ENCODE assay signal across 9 cellular contexts in the genomic region with DNA sequence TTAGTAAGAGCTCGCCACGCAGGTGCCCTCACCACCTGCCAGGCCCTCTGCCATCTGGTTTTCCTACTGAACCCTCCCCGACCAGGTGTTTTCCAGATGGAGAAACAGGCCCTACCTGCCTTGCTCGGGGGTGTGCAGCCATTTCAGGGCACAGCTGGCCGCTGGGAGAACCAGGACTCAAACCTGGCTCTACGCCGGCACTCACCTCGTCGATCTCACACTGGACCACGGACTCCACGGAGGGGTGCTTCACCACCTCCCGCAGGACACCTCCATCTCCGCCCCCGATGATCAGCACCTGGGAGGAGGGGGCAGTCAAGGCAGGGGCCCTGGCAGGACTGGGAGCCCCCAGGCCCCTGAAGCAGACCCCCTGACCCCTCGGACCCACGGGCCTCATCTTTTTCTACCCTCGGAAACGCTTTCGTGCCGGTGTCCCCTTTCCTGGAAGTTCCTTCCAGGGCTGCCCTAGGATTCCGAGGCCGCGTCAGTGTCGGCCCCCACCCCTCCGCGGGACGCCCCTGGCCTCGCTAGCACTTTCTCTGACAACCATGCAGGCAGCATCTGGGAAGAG. TPM values are rescaled to one million over a fixed set of nuclear protein-coding genes. Genes with fewer than 3 reads are reported as not detected.
DNase-seq lines count a peak whose midpoint lies in the region; ATAC-seq, FAIRE-seq and TF ChIP-seq lines count a peak whose summit lies in the region.
"Had no signal": no experiment of that assay in that cellular context is flagged by ENCODE, and none has a peak within 500 bp of the region (broad histone marks: within the 10 kb centered on the region; RNA-seq: fewer than 3 reads in every experiment).

No MANE protein-coding gene starts in this region.

- H3K23ac ChIP-seq in IMR-90 (ENCODE audit: low read depth, low read length), result peak overlapping the region; percentile 88

- peak overlapping the region; percentile 96 for H2AK5ac ChIP-seq in IMR-90 (ENCODE audit: low read depth, low read length)

- peaks cover 24 to 51% of the 10 kb centered on the region in 2 experiments for H3K79me1 ChIP-seq in IMR-90 (ENCODE audit: low read depth in 1 of 2, low read length in 2 of 2)

- peak overlapping the region; percentile 91 for H3K9ac ChIP-seq in IMR-90 (ENCODE audit: low read depth, low read length)
- peak overlapping the region; percentile 71 for H3K9ac ChIP-seq in GM12878 (ENCODE audit: control insufficient read depth, insufficient read depth, low read length)
- peak overlapping the region; percentile 64 for H3K9ac ChIP-seq in mucosa of stomach (ENCODE audit: low read length)

- peak overlapping the region; percentile 90 for H3K14ac ChIP-seq in IMR-90 (replicated peaks; ENCODE audit: low read depth, low read length)

- TF ChIP-seq RAD21 in IMR-90 (IDR thresholded peaks at IDR 0.05; ENCODE audit: low read length), result no peak
- no peak for TF ChIP-seq RAD21 in GM12878 (IDR thresholded peaks at IDR 0.05; ENCODE audit: insufficient read depth, low read depth, low read length)

- H2BK15ac ChIP-seq in IMR-90 (ENCODE audit: low read depth, low read length), result no peak overlapping the region

- CTCF ChIA-PET in BJ (lab: Yijun Ruan, JAX) (interaction anchor here (2.3 kb wide), 1 partner anchor 21 kb away, joined by 11 read pairs; no protein-coding TSS in a partner anchor), IMR-90 (lab: Yijun Ruan, JAX) (interaction anchor here (1.4 kb wide), 1 partner anchor 21 kb away, joined by 5 read pairs; no protein-coding TSS in a partner anchor), GM12878 (lab: Yijun Ruan, JAX) (interaction anchor here (0.6 to 2.3 kb wide), 5 partner anchors 14 to 598 kb away, joined by 3 to 10 read pairs (median 4); no protein-coding TSS in a partner anchor)

- no peak overlapping the region for H2BK20ac ChIP-seq in IMR-90 (ENCODE audit: low read depth, low read length)

- no peak overlapping the region; the same call in 1 of the 2 replicates for H4K91ac ChIP-seq in IMR-90 (ENCODE audit: insufficient read depth, low read depth, low read length)

- WGBS in IMR-90 (ENCODE audit: extremely low coverage in 2 of 2, insufficient read length in 1 of 2), 2 experiments, result 64% methylated on average over 15 of the region's 28 CpGs; no CpG with 5 or more reads in 1 of the 2 experiments
- WGBS in GM12878 (ENCODE audit: insufficient coverage, insufficient replicate concordance, low lambda C conversion rate, missing lambda C conversion rate), result 26% methylated on average over 24 of the region's 28 CpGs

- H3K9me1 ChIP-seq in IMR-90 (ENCODE audit: insufficient read depth, low read length), result peaks cover 8% of the 10 kb centered on the region; the same call in 1 of the 2 replicates

- H3K27ac ChIP-seq in IMR-90 (ENCODE audit: insufficient read depth, low read length) (peak overlapping the region; percentile 70; the same call in 1 of the 2 replicates), GM12878 (ENCODE audit: control insufficient read depth, insufficient read depth) (peak overlapping the region; percentile 66)

- H2AK9ac ChIP-seq in IMR-90 (replicated peaks; ENCODE audit: low read depth, low read length, poor library complexity), result peak overlapping the region; percentile 99

- peak overlapping the region; percentile 54 for H2BK5ac ChIP-seq in IMR-90 (ENCODE audit: low read depth, low read length, poor library complexity, severe bottlenecking)

- in situ Hi-C loops in IMR-90 (cut with MboI; ENCODE audit: low sequenced_read_pairs) (no loop called here), GM12878 (cut with MboI) (no loop called here)

- peak overlapping the region; percentile 58 to 78; a peak in 2 of 4 replicates for H4K8ac ChIP-seq in IMR-90 (ENCODE audit: low read depth in 2 of 2, low read length in 2 of 2)

- no peaks in the 10 kb centered on the region for H3K9me3 ChIP-seq in IMR-90 (ENCODE audit: control insufficient read depth, insufficient read depth, low read length)
- H3K9me3 ChIP-seq in GM12878 (replicated peaks; ENCODE audit: control insufficient read depth, insufficient read depth, low read length), result no peaks in the 10 kb centered on the region
- H3K9me3 ChIP-seq in mucosa of stomach (ENCODE audit: control insufficient read depth, low read length), result no peaks in the 10 kb centered on the region

- H3K36me3 ChIP-seq in BJ (ENCODE audit: control insufficient read depth, insufficient read depth, low read length) (peaks cover 21% of the 10 kb centered on the region), IMR-90 (ENCODE audit: control insufficient read depth, insufficient read depth, low read length) (peaks cover 21% of the 10 kb centered on the region), GM12878 (ENCODE audit: control insufficient read depth in 2 of 2, insufficient read depth in 2 of 2, low read length in 1 of 2) (peaks cover 4% of the 10 kb centered on the region in 2 experiments; a peak in 3 of 4 replicates), mucosa of stomach (ENCODE audit: control insufficient read depth, insufficient read depth, low read length) (no peaks in the 10 kb centered on the region)

- H3K27me3 ChIP-seq in BJ (ENCODE audit: control insufficient read depth, insufficient read depth, low read length) (no peaks in the 10 kb centered on the region), IMR-90 (ENCODE audit: control insufficient read depth, insufficient read depth, low read length) (no peaks in the 10 kb centered on the region), GM12878 (replicated peaks in 1 of 2; ENCODE audit: control insufficient read depth in 2 of 2, insufficient read depth in 2 of 2, low read length in 1 of 2) (no peaks in the 10 kb centered on the region), mucosa of stomach (ENCODE audit: control insufficient read depth, insufficient read depth, low read length) (no peaks in the 10 kb centered on the region)

- no peak overlapping the region for H3K18ac ChIP-seq in IMR-90 (ENCODE audit: low read depth, low read length)

- H4K5ac ChIP-seq in IMR-90 (ENCODE audit: low read depth, low read length), result no peak overlapping the region

- H3K4ac ChIP-seq in IMR-90 (ENCODE audit: low read depth, low read length), result peak overlapping the region; percentile 85

- no peak for TF ChIP-seq POLR2A in IMR-90 (IDR thresholded peaks at IDR 0.05; ENCODE audit: low read depth, low read length)
- 0 out of 2 replicates have a peak, but pooled peaks have one; percentile 4 for TF ChIP-seq POLR2A in GM12878 (IDR thresholded peaks at IDR 0.05; ENCODE audit: low read depth, low read length)

- peaks cover 35% of the 10 kb centered on the region for H3K79me2 ChIP-seq in GM12878 (ENCODE audit: control insufficient read depth, insufficient read depth, low read length)

- no peak overlapping the region for H2BK120ac ChIP-seq in IMR-90 (ENCODE audit: low read depth, low read length)

- TF ChIP-seq EP300 in GM12878 (IDR thresholded peaks at IDR 0.05; ENCODE audit: borderline replicate concordance in 1 of 2, control insufficient read depth in 1 of 2, low read depth in 2 of 2, low read length in 2 of 2), result no peak

- ATAC-seq in IMR-90 (ENCODE audit: low read depth), result no peak
- no peak for ATAC-seq in GM12878
- no peak for ATAC-seq in GM19397 (IDR thresholded peaks at IDR 0.05; ENCODE audit: unreplicated experiment)
- no peak for ATAC-seq in GM21381 (IDR thresholded peaks at IDR 0.05; ENCODE audit: unreplicated experiment)
- no peak for ATAC-seq in HG03439 (IDR thresholded peaks at IDR 0.05; ENCODE audit: unreplicated experiment)

- BruUV-seq in IMR-90 (replicated peaks; lab: Mats Ljungman, UMichigan), result no TSS peak
- BruUV-seq in GM12878 (replicated peaks; lab: Mats Ljungman, UMichigan), result TSS peak; percentile 64

- H2AFZ ChIP-seq in IMR-90 (replicated peaks; ENCODE audit: low read length, poor library complexity) (peak overlapping the region; percentile 94), GM12878 (ENCODE audit: control insufficient read depth, low read depth, low read length) (no peak overlapping the region)

- H3K4me1 ChIP-seq in IMR-90 (ENCODE audit: control insufficient read depth, insufficient read depth, low read length) (peaks cover 8% of the 10 kb centered on the region), GM12878 (ENCODE audit: control insufficient read depth, insufficient read depth, low read length) (peaks cover 22% of the 10 kb centered on the region), mucosa of stomach (ENCODE audit: control insufficient read depth, insufficient read depth, low read length) (peaks cover 19% of the 10 kb centered on the region)

- H3K4me2 ChIP-seq in IMR-90 (ENCODE audit: low read depth, low read length) (peak overlapping the region; percentile 93), GM12878 (ENCODE audit: control insufficient read depth, insufficient read depth) (peak overlapping the region; percentile 89)

- POLR2A ChIA-PET in BJ (lab: Charles Lee), result interaction anchor here (0.6 kb wide), 1 partner anchor 1110 kb away, joined by 7 read pairs; no protein-coding TSS in a partner anchor
- POLR2A ChIA-PET in IMR-90 (lab: Charles Lee; ENCODE audit: unreplicated experiment), result interaction anchor here (0.6 kb wide), 1 partner anchor 763 kb away, joined by 3 read pairs; no protein-coding TSS in a partner anchor
- POLR2A ChIA-PET in GM12878 (lab: Charles Lee), result no interaction called here

- peak overlapping the region; percentile 47 for H3K56ac ChIP-seq in IMR-90 (ENCODE audit: extremely low read depth, insufficient read depth, low read length)

- dilution Hi-C loops in IMR-90 (cut with HindIII; ENCODE audit: low sequenced_read_pairs, unreplicated experiment), result no loop called here

- TF ChIP-seq CTCF in BJ (IDR thresholded peaks at IDR 0.05; ENCODE audit: insufficient read depth, low read depth, low read length) (no peak), IMR-90 (conservative IDR thresholded peaks at IDR 0.05; ENCODE audit: low read depth, low read length) (no peak), GM12878 (IDR thresholded peaks at IDR 0.05 in 2 of 3, conservative IDR thresholded peaks at IDR 0.05 in 1 of 3; ENCODE audit: control insufficient read depth in 2 of 3, extremely low read depth in 1 of 3, insufficient read depth in 1 of 3, low read depth in 3 of 3, low read length in 3 of 3) (no peak)

- RAD21 ChIA-PET in GM12878 (lab: Charles Lee; ENCODE audit: unreplicated experiment), result no interaction called here

- H3K4me3 ChIP-seq in BJ (ENCODE audit: low read depth, low read length), result peak overlapping the region; percentile 96
- H3K4me3 ChIP-seq in IMR-90 (ENCODE audit: insufficient read depth, low read depth, low read length), result peak overlapping the region; percentile 93
- peak overlapping the region; percentile 95 for H3K4me3 ChIP-seq in GM12878
- peak overlapping the region; percentile 17 for H3K4me3 ChIP-seq in mucosa of stomach (ENCODE audit: low read length)

- SMC1A ChIA-PET in GM12878 (lab: Charles Lee; ENCODE audit: uncharacterized antibody, unreplicated experiment), result interaction anchor here (3.5 kb wide), 1 partner anchor 21 kb away, joined by 17 read pairs; no protein-coding TSS in a partner anchor

- intact Hi-C loops in IMR-90 (cut with micrococcal nuclease), result no loop called here
- intact Hi-C loops in GM12878 (cut with micrococcal nuclease; ENCODE audit: unreplicated experiment), result no loop called here

- no peak for FAIRE-seq in GM12878 (lab: Jason Lieb, UNC)

- no peak for DNase-seq in BJ (ENCODE audit: low read depth)
- DNase-seq in IMR-90, result no peak
- DNase-seq in GM12878 (ENCODE audit: low read depth, low spot score), result no peak
- DNase-seq in UCSD-AML1 (lab: John Stamatoyannopoulos, UW; ENCODE audit: unreplicated experiment), result no peak

- peaks cover 14% of the 10 kb centered on the region for H4K20me1 ChIP-seq in IMR-90 (ENCODE audit: insufficient read depth, low read length)
- no peaks in the 10 kb centered on the region for H4K20me1 ChIP-seq in GM12878 (ENCODE audit: control insufficient read depth, insufficient read depth)

RNA-seq across cellular contexts. Expression of a gene that starts 1.1 kb away (rescaled TPM):
- polyA plus RNA-seq in BJ (2011; rRNA removed) (47.5 and 75.2 TPM in 2 replicates), IMR-90 (2012; rRNA removed) (160 and 203 TPM in 2 replicates), GM12878 (2011; rRNA removed) (11.0 and 22.2 TPM in 2 replicates), GM12878 (2014; fragmentation: Illumina TruSeq; extraction: Trizol) (59.5 and 133 TPM in 2 replicates), GM12878 (2014; fragmentation: Nextera tagmentation; extraction: Ambion mirVana) (10 to 100 TPM; 16.7 to 46.6 TPM), GM12878 (2014; rRNA removed) (142 and 185 TPM in 2 replicates), GM12878 (2016; fragmentation: Nextera tagmentation; extraction: Ambion mirVana) (100 to 1,000 TPM in 1 of 2 experiments, 10 to 100 TPM in 1; 81.1 to 155 TPM)
- polyA minus RNA-seq in BJ (2011; rRNA and poly(A)+ RNA removed), result 109 and 140 TPM in 2 replicates
- total RNA-seq in IMR-90 (2012; rRNA removed) (23.1 and 25.6 TPM in 2 replicates), GM12878 (2014; rRNA removed) (49.9 and 81.2 TPM in 2 replicates), GM12878 (2014; rRNA removed; fragmentation: Illumina TruSeq; extraction: Trizol) (40.6 and 43.0 TPM in 2 replicates), GM12878 (2021) (249 and 255 TPM in 2 replicates)
- 336 and 350 TPM in 2 replicates for polyA plus RNA-seq in IMR-90 (2012; cell fraction: cytosol; rRNA removed)
- polyA plus RNA-seq in IMR-90 (2012; cell fraction: nucleus; rRNA removed; ENCODE audit: low replicate concordance), result 66.9 and 159 TPM in 2 replicates
- 17.2 and 20.5 TPM in 2 replicates for total RNA-seq in GM12878 (2013; cell fraction: nucleolus; rRNA removed)
- polyA plus RNA-seq in GM12878 (2011; ENCODE audit: low read depth), result 48.6 TPM
- 70.7 and 73.8 TPM in 2 replicates for polyA plus RNA-seq in GM12878 (2011; cell fraction: cytosol; rRNA removed)
- 44.6 and 69.9 TPM in 2 replicates for polyA plus RNA-seq in GM12878 (2011; cell fraction: nucleus; rRNA removed)
- 130 and 136 TPM in 2 replicates for polyA plus RNA-seq in GM12878 (2012)
- polyA minus RNA-seq in GM12878 (2011; rRNA and poly(A)+ RNA removed), result 40.4 and 67.7 TPM in 2 replicates
- 56.3 and 73.1 TPM in 2 replicates for polyA minus RNA-seq in GM12878 (2011; cell fraction: cytosol; rRNA and poly(A)+ RNA removed)
- polyA minus RNA-seq in GM12878 (2011; cell fraction: nucleus; rRNA and poly(A)+ RNA removed), result 15.0 and 34.0 TPM in 2 replicates

RNA-seq across cellular contexts. Expression of a gene that starts 11.6 kb away (rescaled TPM):
- polyA plus RNA-seq in BJ (2011; rRNA removed) (not detected in 2 replicates), IMR-90 (2012; rRNA removed) (0.03 and 0.04 TPM in 2 replicates), GM12878 (2011; rRNA removed) (not detected in 2 replicates), GM12878 (2014; fragmentation: Illumina TruSeq; extraction: Trizol) (not detected in 2 replicates), GM12878 (2014; fragmentation: Nextera tagmentation; extraction: Ambion mirVana) (under 1 TPM in 1 of 2 experiments, not detected in 1; 0.06 TPM), GM12878 (2014; rRNA removed) (not detected in 2 replicates), GM12878 (2016; fragmentation: Nextera tagmentation; extraction: Ambion mirVana) (under 1 TPM in 1 of 2 experiments, not detected in 1; 0.21 TPM)
- polyA minus RNA-seq in BJ (2011; rRNA and poly(A)+ RNA removed), result not detected in 2 replicates
- total RNA-seq in IMR-90 (2012; rRNA removed) (not detected in 2 replicates), GM12878 (2014; rRNA removed) (0.05 TPM in 1 of 2 replicates, not detected in the other), GM12878 (2014; rRNA removed; fragmentation: Illumina TruSeq; extraction: Trizol) (0.04 TPM in 1 of 2 replicates, not detected in the other), GM12878 (2021) (not detected in 2 replicates)
- polyA plus RNA-seq in IMR-90 (2012; cell fraction: cytosol; rRNA removed), result 0.01 TPM in 1 of 2 replicates, not detected in the other
- polyA plus RNA-seq in IMR-90 (2012; cell fraction: nucleus; rRNA removed; ENCODE audit: low replicate concordance), result 0.13 and 0.34 TPM in 2 replicates
- 0.25 TPM in 1 of 2 replicates, not detected in the other for total RNA-seq in GM12878 (2013; cell fraction: nucleolus; rRNA removed)
- polyA plus RNA-seq in GM12878 (2011; ENCODE audit: low read depth), result 5.6 TPM
- polyA plus RNA-seq in GM12878 (2011; cell fraction: cytosol; rRNA removed), result not detected in 2 replicates
- polyA plus RNA-seq in GM12878 (2011; cell fraction: nucleus; rRNA removed), result not detected in 2 replicates
- 2.0 and 5.9 TPM in 2 replicates for polyA plus RNA-seq in GM12878 (2012)
- not detected in 2 replicates for polyA minus RNA-seq in GM12878 (2011; rRNA and poly(A)+ RNA removed)
- polyA minus RNA-seq in GM12878 (2011; cell fraction: cytosol; rRNA and poly(A)+ RNA removed), result not detected in 2 replicates
- not detected in 2 replicates for polyA minus RNA-seq in GM12878 (2011; cell fraction: nucleus; rRNA and poly(A)+ RNA removed)
- total RNA-seq: lung microvascular endothelial cell had no signal

RNA-seq across cellular contexts. Expression of a gene that starts 41.0 kb away (rescaled TPM):
- polyA plus RNA-seq in BJ (2011; rRNA removed) (72.1 and 74.6 TPM in 2 replicates), IMR-90 (2012; rRNA removed) (63.5 and 66.0 TPM in 2 replicates), GM12878 (2011; rRNA removed) (52.8 and 60.4 TPM in 2 replicates), GM12878 (2014; fragmentation: Illumina TruSeq; extraction: Trizol) (75.6 and 78.9 TPM in 2 replicates), GM12878 (2014; fragmentation: Nextera tagmentation; extraction: Ambion mirVana) (10 to 100 TPM; 16.2 to 16.7 TPM), GM12878 (2014; rRNA removed) (70.7 and 76.0 TPM in 2 replicates), GM12878 (2016; fragmentation: Nextera tagmentation; extraction: Ambion mirVana) (10 to 100 TPM; 78.6 to 86.5 TPM)
- polyA minus RNA-seq in BJ (2011; rRNA and poly(A)+ RNA removed), result 27.5 and 33.4 TPM in 2 replicates
- total RNA-seq in IMR-90 (2012; rRNA removed) (56.4 and 64.5 TPM in 2 replicates), GM12878 (2014; rRNA removed) (70.3 and 81.2 TPM in 2 replicates), GM12878 (2014; rRNA removed; fragmentation: Illumina TruSeq; extraction: Trizol) (54.3 and 58.3 TPM in 2 replicates), GM12878 (2021) (60.0 and 62.5 TPM in 2 replicates)
- 19.2 and 19.7 TPM in 2 replicates for polyA plus RNA-seq in IMR-90 (2012; cell fraction: cytosol; rRNA removed)
- polyA plus RNA-seq in IMR-90 (2012; cell fraction: nucleus; rRNA removed; ENCODE audit: low replicate concordance), result 97.8 and 214 TPM in 2 replicates
- 139 and 147 TPM in 2 replicates for total RNA-seq in GM12878 (2013; cell fraction: nucleolus; rRNA removed)
- 31.0 TPM for polyA plus RNA-seq in GM12878 (2011; ENCODE audit: low read depth)
- 60.7 and 64.8 TPM in 2 replicates for polyA plus RNA-seq in GM12878 (2011; cell fraction: cytosol; rRNA removed)
- polyA plus RNA-seq in GM12878 (2011; cell fraction: nucleus; rRNA removed), result 155 and 161 TPM in 2 replicates
- 41.6 and 44.9 TPM in 2 replicates for polyA plus RNA-seq in GM12878 (2012)
- 62.0 and 63.1 TPM in 2 replicates for polyA minus RNA-seq in GM12878 (2011; rRNA and poly(A)+ RNA removed)
- 15.4 and 19.5 TPM in 2 replicates for polyA minus RNA-seq in GM12878 (2011; cell fraction: cytosol; rRNA and poly(A)+ RNA removed)
- polyA minus RNA-seq in GM12878 (2011; cell fraction: nucleus; rRNA and poly(A)+ RNA removed), result 39.3 and 59.6 TPM in 2 replicates

RNA-seq across cellular contexts. Expression of a gene that starts 46.2 kb away (rescaled TPM):
- polyA plus RNA-seq in BJ (2011; rRNA removed) (55.5 and 120 TPM in 2 replicates), IMR-90 (2012; rRNA removed) (161 and 196 TPM in 2 replicates), GM12878 (2011; rRNA removed) (209 and 284 TPM in 2 replicates), GM12878 (2014; fragmentation: Illumina TruSeq; extraction: Trizol) (318 and 350 TPM in 2 replicates), GM12878 (2014; fragmentation: Nextera tagmentation; extraction: Ambion mirVana) (100 to 1,000 TPM in 1 of 2 experiments, 10 to 100 TPM in 1; 76.1 to 171 TPM), GM12878 (2014; rRNA removed) (212 and 257 TPM in 2 replicates), GM12878 (2016; fragmentation: Nextera tagmentation; extraction: Ambion mirVana) (100 to 1,000 TPM; 251 to 253 TPM)
- polyA minus RNA-seq in BJ (2011; rRNA and poly(A)+ RNA removed), result 60.5 and 61.6 TPM in 2 replicates
- total RNA-seq in IMR-90 (2012; rRNA removed) (36.7 and 98.0 TPM in 2 replicates), GM12878 (2014; rRNA removed) (55.6 and 64.1 TPM in 2 replicates), GM12878 (2014; rRNA removed; fragmentation: Illumina TruSeq; extraction: Trizol) (124 and 135 TPM in 2 replicates), GM12878 (2021) (155 and 174 TPM in 2 replicates)
- polyA plus RNA-seq in IMR-90 (2012; cell fraction: cytosol; rRNA removed), result 51.4 and 70.0 TPM in 2 replicates
- polyA plus RNA-seq in IMR-90 (2012; cell fraction: nucleus; rRNA removed; ENCODE audit: low replicate concordance), result 55.1 and 182 TPM in 2 replicates
- 172 and 179 TPM in 2 replicates for total RNA-seq in GM12878 (2013; cell fraction: nucleolus; rRNA removed)
- 89.3 TPM for polyA plus RNA-seq in GM12878 (2011; ENCODE audit: low read depth)
- 92.3 and 131 TPM in 2 replicates for polyA plus RNA-seq in GM12878 (2011; cell fraction: cytosol; rRNA removed)
- polyA plus RNA-seq in GM12878 (2011; cell fraction: nucleus; rRNA removed), result 210 and 304 TPM in 2 replicates
- 145 and 148 TPM in 2 replicates for polyA plus RNA-seq in GM12878 (2012)
- 90.0 and 129 TPM in 2 replicates for polyA minus RNA-seq in GM12878 (2011; rRNA and poly(A)+ RNA removed)
- polyA minus RNA-seq in GM12878 (2011; cell fraction: cytosol; rRNA and poly(A)+ RNA removed), result 54.4 and 74.5 TPM in 2 replicates
- polyA minus RNA-seq in GM12878 (2011; cell fraction: nucleus; rRNA and poly(A)+ RNA removed), result 68.2 and 109 TPM in 2 replicates

Comparison
In these comparisons a context has a peak if more than half of its experiments do, and no peak if none do; other contexts are left out.
1. H3K4me3 ChIP-seq: peak in every context shown above with its lines; median percentile 96 in BJ; 95 in GM12878; 93 in IMR-90; 17 in mucosa of stomach.